18 cellular contexts compared by ENCODE assay signal in the genomic region with DNA sequence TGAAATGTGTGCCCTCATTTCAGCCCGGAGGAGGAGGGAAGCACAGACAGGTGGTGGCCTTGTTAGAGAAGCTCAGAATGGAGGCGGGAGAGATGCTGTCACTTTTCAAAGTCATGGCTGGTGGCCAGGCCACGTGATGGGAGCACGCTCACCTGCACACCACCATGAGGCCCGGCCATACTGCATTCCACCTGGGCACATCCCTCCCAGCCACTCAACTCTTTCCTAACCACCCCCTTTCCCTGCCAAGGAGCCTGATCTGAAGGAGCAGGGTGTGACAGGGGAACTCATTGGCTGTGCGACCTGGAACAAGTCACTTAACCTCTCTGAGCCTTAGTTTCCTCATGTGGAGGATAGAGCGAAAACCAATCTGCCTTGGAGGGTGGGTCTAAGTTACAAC.
DNase-seq lines count a peak whose midpoint lies in the region; ATAC-seq and TF ChIP-seq lines count a peak whose summit lies in the region.
"Had no signal": no experiment of that assay in that cellular context is flagged by ENCODE, and none has a peak within 500 bp of the region (broad histone marks: within the 10 kb centered on the region; RNA-seq: fewer than 3 reads in every experiment).

No MANE protein-coding gene starts in this region.

- H3K27ac ChIP-seq in brain microvascular endothelial cell = no peak overlapping the region
- H3K27ac ChIP-seq: 22Rv1 had no signal

- TF ChIP-seq RAD21 in Ishikawa (IDR thresholded peaks at IDR 0.05; ENCODE audit: low read depth) = no peak

- H3K4me3 ChIP-seq in brain microvascular endothelial cell (ENCODE audit: low read depth, low read length) = no peak overlapping the region
- H3K4me3 ChIP-seq: HAP-1 had no signal

- peaks cover 19% of the 10 kb centered on the region for H3K27me3 Mint-ChIP-seq in chondrocyte (ENCODE audit: low read depth)

- TF ChIP-seq EP300 in Ishikawa (IDR thresholded peaks at IDR 0.05; ENCODE audit: borderline replicate concordance) = no peak

- H3K36me3 ChIP-seq in brain microvascular endothelial cell (replicated peaks) = no peaks in the 10 kb centered on the region
- H3K36me3 ChIP-seq: HAP-1 had no signal

- no peak overlapping the region for H3K4me3 Mint-ChIP-seq in chondrocyte (ENCODE audit: unreplicated experiment)
- H3K4me3 Mint-ChIP-seq: CD14-positive monocyte; CD8-positive, alpha-beta T cell had no signal

- intact Hi-C loops in posterior vena cava (cut with DNase I) = no loop called here

- TF ChIP-seq CTCF in chondrocyte (IDR thresholded peaks at IDR 0.05) (no peak), brain microvascular endothelial cell (IDR thresholded peaks at IDR 0.05; ENCODE audit: low read depth, low read length, missing control alignments) (no peak)

- H3K27ac Mint-ChIP-seq in chondrocyte (ENCODE audit: unreplicated experiment) = no peak overlapping the region
- H3K27ac Mint-ChIP-seq: CD8-positive, alpha-beta T cell had no signal

- no peaks in the 10 kb centered on the region for H3K9me3 Mint-ChIP-seq in chondrocyte (ENCODE audit: low read depth)

- no peaks in the 10 kb centered on the region for H3K36me3 Mint-ChIP-seq in chondrocyte (ENCODE audit: low read depth)
- H3K36me3 Mint-ChIP-seq: CD14-positive monocyte; CD8-positive, alpha-beta T cell had no signal

- no peaks in the 10 kb centered on the region for H3K4me1 Mint-ChIP-seq in chondrocyte (ENCODE audit: low read depth)
- H3K4me1 Mint-ChIP-seq: CD14-positive monocyte had no signal

- in situ Hi-C loops in brain microvascular endothelial cell (cut with HindIII; ENCODE audit: low pct_ligation_motif_present, low sequenced_read_pairs) = no loop called here

- no peak for ATAC-seq in GM21360 (IDR thresholded peaks at IDR 0.05; ENCODE audit: unreplicated experiment)
- ATAC-seq: CD8-positive, alpha-beta T cell had no signal

- DNase-seq in NCI-H2196 (lab: John Stamatoyannopoulos, UW; ENCODE audit: unreplicated experiment) (peak; percentile 30), NCI-H2196 treated with DMSO at 0.1 percent for 48 hours (lab: John Stamatoyannopoulos, UW; ENCODE audit: unreplicated experiment) (no peak), chondrocyte (ENCODE audit: low spot score) (peak; percentile 56), posterior vena cava (ENCODE audit: low spot score) (peak; percentile 42), brain microvascular endothelial cell (no peak), iPS-NIHi11 (ENCODE audit: low spot score) (no peak)
- DNase-seq: CD8-positive, alpha-beta T cell; COR-L47; DMS153; DMS79 treated with DMSO at 0.1 percent for 48 hours; EL; GDM1; GOT3 had no signal

- H3K27me3 ChIP-seq in brain microvascular endothelial cell (replicated peaks) = no peaks in the 10 kb centered on the region

TF ChIP-seq in Ishikawa, 13 proteins besides CTCF, POLR2A, EP300 and RAD21:
- TF ChIP-seq, protein P1, sequence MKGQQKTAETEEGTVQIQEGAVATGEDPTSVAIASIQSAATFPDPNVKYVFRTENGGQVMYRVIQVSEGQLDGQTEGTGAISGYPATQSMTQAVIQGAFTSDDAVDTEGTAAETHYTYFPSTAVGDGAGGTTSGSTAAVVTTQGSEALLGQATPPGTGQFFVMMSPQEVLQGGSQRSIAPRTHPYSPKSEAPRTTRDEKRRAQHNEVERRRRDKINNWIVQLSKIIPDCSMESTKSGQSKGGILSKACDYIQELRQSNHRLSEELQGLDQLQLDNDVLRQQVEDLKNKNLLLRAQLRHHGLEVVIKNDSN (IDR thresholded peaks at IDR 0.05) = 0 out of 2 replicates have a peak, but pooled peaks have one; percentile 20
- TF ChIP-seq TEAD4 (IDR thresholded peaks at IDR 0.05) = no peak

Comparison
In these comparisons a context has a peak if more than half of its experiments do, and no peak if none do; other contexts are left out.
1. DNase-seq: peak in NCI-H2196 (single experiment), chondrocyte (single experiment) and posterior vena cava (single experiment); none in NCI-H2196 treated with DMSO at 0.1 percent for 48 hours (single experiment), brain microvascular endothelial cell (single experiment) and iPS-NIHi11 (single experiment).